9 cellular contexts compared by ENCODE assay signal in genomic region chr1:14968251-14968812, GRCh38.
A peak's percentile ranks its signal among the peaks of the same experiment; 100 is the strongest.
DNase-seq lines count a peak whose midpoint lies in the region; ATAC-seq, FAIRE-seq and TF ChIP-seq lines count a peak whose summit lies in the region.
"Had no signal": no experiment of that assay in that cellular context is flagged by ENCODE, and none has a peak within 500 bp of the region (broad histone marks: within the 10 kb centered on the region; RNA-seq: fewer than 3 reads in every experiment).

No MANE protein-coding gene starts in this region.

- H3K4me3 Mint-ChIP-seq in activated CD8-positive, alpha-beta T cell treated with anti-CD3 and anti-CD28 coated beads for 36 hours = no peak overlapping the region

- H3K4me1 ChIP-seq in pancreas = no peaks in the 10 kb centered on the region

- no peak overlapping the region for H3K27ac ChIP-seq in pancreas
- H3K27ac ChIP-seq: HL-60 had no signal

- no peak for FAIRE-seq in pancreas (lab: Jason Lieb, UNC)

- peak overlapping the region; percentile 76 for H3K27ac Mint-ChIP-seq in activated CD8-positive, alpha-beta T cell treated with anti-CD3 and anti-CD28 coated beads for 36 hours

- intact Hi-C loops in activated CD8-positive, alpha-beta T cell treated with anti-CD3 and anti-CD28 coated beads for 36 hours (cut with micrococcal nuclease) = no loop called here
- intact Hi-C loops in pancreas (cut with DNase I) = no loop called here

- no peak for ATAC-seq in activated CD8-positive, alpha-beta T cell treated with anti-CD3 and anti-CD28 coated beads for 36 hours
- ATAC-seq in pancreas = peak in 3 of 4 donors; percentile 43 to 72 (median 57)
- no peak for ATAC-seq in HG03139 (IDR thresholded peaks at IDR 0.05; ENCODE audit: unreplicated experiment)
- no peak for ATAC-seq in HG03520 (IDR thresholded peaks at IDR 0.05; ENCODE audit: unreplicated experiment)

- H3K4me1 Mint-ChIP-seq in activated CD8-positive, alpha-beta T cell treated with anti-CD3 and anti-CD28 coated beads for 36 hours (ENCODE audit: low read depth) = peaks cover 19% of the 10 kb centered on the region

- no peaks in the 10 kb centered on the region for H3K36me3 Mint-ChIP-seq in activated CD8-positive, alpha-beta T cell treated with anti-CD3 and anti-CD28 coated beads for 36 hours (ENCODE audit: low read depth)

- peak in 10 of 14 donors; percentile 35 to 80 (median 60) for DNase-seq in C1 segment of cervical spinal cord (lab: John Stamatoyannopoulos, UW)
- DNase-seq in activated CD8-positive, alpha-beta T cell treated with anti-CD3 and anti-CD28 coated beads for 36 hours = no peak
- peak; percentile 99 for DNase-seq in foreskin melanocyte
- DNase-seq in pancreas = no peak
- no peak for DNase-seq in HuH-7.5 (ENCODE audit: low spot score)
- DNase-seq in NCI-H2081 (lab: John Stamatoyannopoulos, UW) = no peak

- H3K27me3 ChIP-seq in pancreas = no peaks in the 10 kb centered on the region

- peaks cover 2% of the 10 kb centered on the region for H3K27me3 Mint-ChIP-seq in activated CD8-positive, alpha-beta T cell treated with anti-CD3 and anti-CD28 coated beads for 36 hours

- H3K9me3 ChIP-seq in pancreas = no peaks in the 10 kb centered on the region

- no peaks in the 10 kb centered on the region for H3K36me3 ChIP-seq in pancreas

- CTCF ChIA-PET in activated CD8-positive, alpha-beta T cell treated with anti-CD3 and anti-CD28 coated beads for 36 hours (lab: Charles Lee) = no interaction called here

- TF ChIP-seq CTCF in activated CD8-positive, alpha-beta T cell treated with anti-CD3 and anti-CD28 coated beads for 36 hours (IDR thresholded peaks at IDR 0.05) = no peak
- no peak for TF ChIP-seq CTCF in pancreas (IDR thresholded peaks at IDR 0.05)

- WGBS in pancreas, 2 donors = 84 to 87% methylated on average over 14 of the region's 14 CpGs

- H3K9me3 Mint-ChIP-seq in activated CD8-positive, alpha-beta T cell treated with anti-CD3 and anti-CD28 coated beads for 36 hours = peaks cover 2% of the 10 kb centered on the region

- H3K4me3 ChIP-seq in pancreas = no peak overlapping the region

- POLR2A ChIA-PET in activated CD8-positive, alpha-beta T cell treated with anti-CD3 and anti-CD28 coated beads for 36 hours (lab: Charles Lee) = no interaction called here

Comparison
In these comparisons a context has a peak if more than half of its experiments do, and no peak if none do; other contexts are left out.
1. DNase-seq: peak in C1 segment of cervical spinal cord (10 of 14) and foreskin melanocyte (single experiment); none in activated CD8-positive, alpha-beta T cell treated with anti-CD3 and anti-CD28 coated beads for 36 hours (single experiment), pancreas (0 of 6), HuH-7.5 (single experiment) and NCI-H2081 (0 of 2).
2. ATAC-seq: peak in pancreas (3 of 4); none in activated CD8-positive, alpha-beta T cell treated with anti-CD3 and anti-CD28 coated beads for 36 hours (single experiment), HG03139 (single experiment) and HG03520 (single experiment).